In the genomic region with DNA sequence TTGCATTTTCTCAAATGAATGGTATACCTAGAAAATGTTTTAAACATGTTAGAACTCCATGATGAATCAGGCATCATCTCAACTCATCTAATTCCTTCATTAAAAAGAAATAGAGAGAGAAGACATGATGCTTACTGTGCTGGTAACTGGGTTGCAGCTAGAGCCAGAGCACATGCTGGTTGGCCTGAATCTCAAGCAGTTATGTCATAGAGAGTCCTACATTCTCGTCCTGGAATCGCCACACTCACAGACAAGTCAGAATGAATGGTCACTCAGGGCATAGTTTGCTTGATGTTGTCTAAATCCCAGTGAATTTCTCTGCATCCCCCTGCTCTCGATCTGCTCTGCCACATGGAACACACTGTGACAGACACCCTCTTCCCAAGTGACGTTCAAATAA, we compare ENCODE assay signal across 14 cellular contexts. TPM values are rescaled to one million over a fixed set of nuclear protein-coding genes. Genes with fewer than 3 reads are reported as not detected.
"Had no signal": no experiment of that assay in that cellular context is flagged by ENCODE, and none has a peak within 500 bp of the region (broad histone marks: within the 10 kb centered on the region; RNA-seq: fewer than 3 reads in every experiment).

No MANE protein-coding gene starts in this region.

RNA-seq across cellular contexts. Expression of a gene that starts 0.7 kb away (rescaled TPM):
- total RNA-seq: stomach, subcutaneous adipose tissue, temporal lobe, testis, thoracic aorta, thyroid gland, tibial nerve, transverse colon, upper lobe of left lung, upper lobe of right lung, ureter, urinary bladder, uterus, vagina had no signal

RNA-seq across cellular contexts. Expression of a gene that starts 4.9 kb away (rescaled TPM):
- total RNA-seq: stomach, subcutaneous adipose tissue, temporal lobe, testis, thoracic aorta, thyroid gland, tibial nerve, transverse colon, upper lobe of left lung, upper lobe of right lung, ureter, urinary bladder, uterus, vagina had no signal

RNA-seq across cellular contexts. Expression of a gene that starts 10.7 kb away (rescaled TPM):
- total RNA-seq: stomach, subcutaneous adipose tissue, temporal lobe, testis, thoracic aorta, thyroid gland, tibial nerve, transverse colon, upper lobe of left lung, upper lobe of right lung, ureter, urinary bladder, uterus, vagina had no signal

RNA-seq across cellular contexts. Expression of a gene that starts 12.4 kb away (rescaled TPM):
- total RNA-seq: stomach, subcutaneous adipose tissue, temporal lobe, testis, thoracic aorta, thyroid gland, tibial nerve, transverse colon, upper lobe of left lung, upper lobe of right lung, ureter, urinary bladder, uterus, vagina had no signal

RNA-seq across cellular contexts. Expression of a gene that starts 18.1 kb away (rescaled TPM):
- total RNA-seq: stomach, subcutaneous adipose tissue, temporal lobe, testis, thoracic aorta, thyroid gland, tibial nerve, transverse colon, upper lobe of left lung, upper lobe of right lung, ureter, urinary bladder, uterus, vagina had no signal
